Comparison of ENCODE assay signal across 1 cellular context in genomic region chr2:3418766-3419165, GRCh38.
TF ChIP-seq lines count a peak whose summit lies in the region.

No MANE protein-coding gene starts in this region.

TF ChIP-seq in HepG2, 621 proteins besides CTCF, POLR2A, EP300 and RAD21:
- TF ChIP-seq RBM22 (optimal IDR thresholded peaks at IDR 0.05; ENCODE audit: low read length) (peak; percentile 78), ZNF281 (CRISPR knock-in tag; IDR thresholded peaks at IDR 0.05; ENCODE audit: borderline replicate concordance) (no peak)
TF ChIP-seq in HepG2: peak in this region for 1.
